8 cellular contexts compared by ENCODE assay signal in genomic region chr13:94712812-94713555, GRCh38. TPM values are rescaled to one million over a fixed set of nuclear protein-coding genes. Genes with fewer than 3 reads are reported as not detected.
DNase-seq lines count a peak whose midpoint lies in the region; ATAC-seq and TF ChIP-seq lines count a peak whose summit lies in the region.

No MANE protein-coding gene starts in this region.

- H3K36me3 Mint-ChIP-seq in Calu3 (ENCODE audit: insufficient read depth, unreplicated experiment) (no peaks in the 10 kb centered on the region), brain (no peaks in the 10 kb centered on the region)

- peaks cover 84 to 100% of the 10 kb centered on the region in 2 donors for H3K27me3 ChIP-seq in left lung
- no peaks in the 10 kb centered on the region for H3K27me3 ChIP-seq in testis
- peaks cover 0 to 44% of the 10 kb centered on the region in 2 donors for H3K27me3 ChIP-seq in Peyer's patch

- H3K36me3 ChIP-seq in left lung = no peaks in the 10 kb centered on the region
- H3K36me3 ChIP-seq in testis (ENCODE audit: low read depth, missing control alignments) = no peaks in the 10 kb centered on the region
- H3K36me3 ChIP-seq in Peyer's patch = no peaks in the 10 kb centered on the region

- TF ChIP-seq POLR2A in testis (IDR thresholded peaks at IDR 0.05) (no peak), Peyer's patch (IDR thresholded peaks at IDR 0.05) (no peak)

- H3K27ac ChIP-seq in left lung (no peak overlapping the region), testis (no peak overlapping the region), Peyer's patch (no peak overlapping the region)

- H3K4me1 ChIP-seq in left lung (peaks cover 11 to 33% of the 10 kb centered on the region in 2 donors), testis (no peaks in the 10 kb centered on the region), Peyer's patch (peaks cover 0 to 31% (median 5%) of the 10 kb centered on the region in 4 donors)

- H3K4me1 Mint-ChIP-seq in Calu3 (ENCODE audit: low read depth, unreplicated experiment) (no peaks in the 10 kb centered on the region), brain (peaks cover 47% of the 10 kb centered on the region)

- intact Hi-C loops in Calu3 (cut with micrococcal nuclease; ENCODE audit: unreplicated experiment) = no loop called here
- intact Hi-C loops in left lung (cut with DNase I) = no loop called here
- intact Hi-C loops in testis (cut with DNase I; ENCODE audit: low total_unique reads) = no loop called here

- peak overlapping the region; percentile 13 to 15 for H3K4me3 ChIP-seq in left lung
- peak overlapping the region; percentile 18 to 46 for H3K4me3 ChIP-seq in testis
- H3K4me3 ChIP-seq in Peyer's patch = peak overlapping the region in 2 of 4 donors; percentile 11 to 34

- H3K9me3 Mint-ChIP-seq in Calu3 (ENCODE audit: low read depth, unreplicated experiment) (no peaks in the 10 kb centered on the region), brain (peaks cover 0 to 3% (median 0%) of the 10 kb centered on the region in 5 experiments)

- H3K27ac Mint-ChIP-seq in Calu3 (ENCODE audit: unreplicated experiment) = no peak overlapping the region
- H3K27ac Mint-ChIP-seq in brain = peak overlapping the region; percentile 90 to 97 (median 97)

- H3K9me3 ChIP-seq in left lung (no peaks in the 10 kb centered on the region), testis (no peaks in the 10 kb centered on the region), Peyer's patch (no peaks in the 10 kb centered on the region)

- CTCF ChIA-PET in Calu3 (lab: Charles Lee) = no interaction called here

- TF ChIP-seq CTCF in Calu3 (IDR thresholded peaks at IDR 0.05; ENCODE audit: unreplicated experiment) (no peak), brain (conservative IDR thresholded peaks at IDR 0.05) (no peak), left lung (IDR thresholded peaks at IDR 0.05) (no peak), testis (IDR thresholded peaks at IDR 0.05) (no peak), Peyer's patch (IDR thresholded peaks at IDR 0.05) (no peak)

- WGBS in testis, 2 donors = 1 to 2% methylated on average over 23 to 38 of the region's 79 CpGs

- ATAC-seq in left lung (peak; percentile 85), HG02885 (IDR thresholded peaks at IDR 0.05; ENCODE audit: poor library complexity, unreplicated experiment) (no peak)

- DNase-seq in Calu3 (peak; percentile 15), KBM-7 (peak; percentile 47), left lung (peak in 1 of 2 donors; percentile 76), testis (no peak), HuH-7.5 (ENCODE audit: low spot score) (no peak), Peyer's patch (no peak)

- H3K4me3 Mint-ChIP-seq in Calu3 (ENCODE audit: low read depth, unreplicated experiment) = peak overlapping the region; percentile 34
- H3K4me3 Mint-ChIP-seq in brain = peak overlapping the region; percentile 92 to 97 (median 96)

- BruUV-seq in Calu3 (replicated peaks; lab: Mats Ljungman, UMichigan) = no TSS peak

- in situ Hi-C loops in KBM-7 (cut with MboI; ENCODE audit: low pct_unique_long_range_greater_than_20kb, low sequenced_read_pairs) = loop anchor here (25.0 kb wide), 1 partner anchor 424 kb away; no protein-coding TSS in a partner anchor

- H3K27me3 Mint-ChIP-seq in Calu3 (ENCODE audit: unreplicated experiment) = peaks cover 10% of the 10 kb centered on the region
- peaks cover 74% of the 10 kb centered on the region for H3K27me3 Mint-ChIP-seq in brain

RNA-seq across cellular contexts. Expression of gene SOX21, which starts 0.6 kb away (rescaled TPM):
- total RNA-seq in Calu3 (2022) (not detected in 2 replicates), left lung (under 1 TPM; 0.09 to 0.13 TPM), testis (under 1 TPM; 0.56 to 0.71 TPM), Peyer's patch (not detected)
- polyA plus RNA-seq in brain (ENCODE audit: insufficient read depth, low read depth, low replicate concordance) (4.9 TPM), testis (ENCODE audit: insufficient read depth, low read depth, low replicate concordance) (0.15 TPM)

Comparison
In these comparisons a context has a peak if more than half of its experiments do, and no peak if none do; other contexts are left out.
1. DNase-seq: peak in Calu3 (single experiment) and KBM-7 (single experiment); none in testis (single experiment), HuH-7.5 (single experiment) and Peyer's patch (0 of 3).